ENCODE assay signal across 13 cellular contexts in genomic region chr3:72161870-72162617, GRCh38.
DNase-seq lines count a peak whose midpoint lies in the region; TF ChIP-seq lines count a peak whose summit lies in the region.
"Had no signal": no experiment of that assay in that cellular context is flagged by ENCODE, and none has a peak within 500 bp of the region (broad histone marks: within the 10 kb centered on the region; RNA-seq: fewer than 3 reads in every experiment).

No MANE protein-coding gene starts in this region.

- no peak for TF ChIP-seq CTCF in astrocyte of the spinal cord (IDR thresholded peaks at IDR 0.05; ENCODE audit: low read depth, low read length)

- no peaks in the 10 kb centered on the region for H3K36me3 ChIP-seq in MG63
- H3K36me3 ChIP-seq: lower lobe of right lung, sigmoid colon had no signal

- H3K4me3 ChIP-seq in MG63 = no peak overlapping the region
- H3K4me3 ChIP-seq in astrocyte of the spinal cord (ENCODE audit: low read depth, low read length) = no peak overlapping the region
- H3K4me3 ChIP-seq: lower lobe of right lung, sigmoid colon had no signal

- in situ Hi-C loops in astrocyte of the spinal cord (cut with HindIII; ENCODE audit: low sequenced_read_pairs) = no loop called here

- H3K27me3 ChIP-seq in MG63 = no peaks in the 10 kb centered on the region
- H3K27me3 ChIP-seq: sigmoid colon had no signal

- DNase-seq in DMS79 (lab: John Stamatoyannopoulos, UW) = peak; percentile 8
- DNase-seq in MG63 = peak; percentile 54
- DNase-seq in astrocyte of the spinal cord (ENCODE audit: low read depth, low spot score) = peak; percentile 23
- peak; percentile 58 for DNase-seq in left kidney (ENCODE audit: low read depth, low spot score)
- no peak for DNase-seq in NCI-H146 treated with DMSO at 0.1 percent for 48 hours (lab: John Stamatoyannopoulos, UW; ENCODE audit: unreplicated experiment)
- no peak for DNase-seq in stimulated activated CD4-positive, alpha-beta T cell treated with anti-CD3 and anti-CD28 coated beads, Interleukin-4, amount 100 ng/mL, for 4 hours
- no peak for DNase-seq in stimulated activated CD4-positive, alpha-beta T cell treated with anti-CD3 and anti-CD28 coated beads, Interleukin-12 subunit alpha, Interleukin-12 subunit beta, amount 100 ng/mL, for 4 hours
- DNase-seq in T-helper 2 cell = no peak
- DNase-seq: activated CD4-positive, CD25-positive, alpha-beta regulatory T cell; activated gamma-delta T cell treated with Interleukin-2 at 50 U/mL for 16 hours; Caco-2; lower lobe of right lung; sigmoid colon had no signal

- H3K9me3 ChIP-seq in MG63 = no peaks in the 10 kb centered on the region
- H3K9me3 ChIP-seq: Caco-2, lower lobe of right lung, sigmoid colon had no signal

Comparison
In these comparisons a context has a peak if more than half of its experiments do, and no peak if none do; other contexts are left out.
1. DNase-seq: peak in DMS79 (single experiment), MG63 (single experiment), astrocyte of the spinal cord (single experiment) and left kidney (single experiment); none in NCI-H146 treated with DMSO at 0.1 percent for 48 hours (single experiment), stimulated activated CD4-positive, alpha-beta T cell treated with anti-CD3 and anti-CD28 coated beads, Interleukin-4, amount 100 ng/mL, for 4 hours (0 of 2), stimulated activated CD4-positive, alpha-beta T cell treated with anti-CD3 and anti-CD28 coated beads, Interleukin-12 subunit alpha, Interleukin-12 subunit beta, amount 100 ng/mL, for 4 hours (single experiment) and T-helper 2 cell (0 of 5).